Comparison of ENCODE assay signal across 5 cellular contexts in genomic region chr5:69220371-69220770, GRCh38. TPM values are rescaled to one million over a fixed set of nuclear protein-coding genes. Genes with fewer than 3 reads are reported as not detected.
DNase-seq lines count a peak whose midpoint lies in the region; ATAC-seq, FAIRE-seq and TF ChIP-seq lines count a peak whose summit lies in the region.
"Not testable (repeated sequence)": the region's sequence is repeated elsewhere in the genome, so short reads cannot be mapped to it uniquely, and the experiment has no call there.

No MANE protein-coding gene starts in this region.

- intact Hi-C loops in K562 (cut with micrococcal nuclease); left ventricle myocardium inferior (cut with micrococcal nuclease); posterior vena cava (cut with DNase I): not testable (repeated sequence)

- TF ChIP-seq POLR2A in K562 (conservative IDR thresholded peaks at IDR 0.05), result not testable (repeated sequence)

- WGBS in K562 (ENCODE audit: insufficient coverage, low coverage, missing lambda C conversion rate), result 84% methylated on average over 12 of the region's 18 CpGs
- WGBS in lung, 2 donors, result 92 to 95% methylated on average over 18 of the region's 18 CpGs

- POLR2A ChIA-PET in WTC11 (lab: Charles Lee); K562 (lab: Yijun Ruan, JAX): not testable (repeated sequence)

- H3K36me3 Mint-ChIP-seq in WTC11, result peaks cover 33% of the 10 kb centered on the region

- FAIRE-seq in K562 (lab: Jason Lieb, UNC), result not testable (repeated sequence)

- H3K4me1 Mint-ChIP-seq in WTC11, result not testable (repeated sequence)

- H3K27ac ChIP-seq in K562 (ENCODE audit: extremely low read depth, low read depth, low read length); lung (ENCODE audit: low read depth in 1 of 2, low read length in 1 of 2): not testable (repeated sequence)
- H3K27ac ChIP-seq in left ventricle myocardium inferior (replicated peaks), result peak overlapping the region; percentile 99

- H3K9me3 ChIP-seq in K562 (replicated peaks; ENCODE audit: control insufficient read depth, insufficient read depth, low read depth, low read length); left ventricle myocardium inferior (replicated peaks); lung (ENCODE audit: control insufficient read depth in 2 of 2, insufficient read depth in 1 of 2, low read length in 1 of 2): not testable (repeated sequence)

- H3K79me2 ChIP-seq in K562 (ENCODE audit: control insufficient read depth, insufficient read depth, low read length), result peaks cover 58% of the 10 kb centered on the region

- not testable (repeated sequence) for H3K27me3 Mint-ChIP-seq in WTC11 (ENCODE audit: low read depth)

- in situ Hi-C loops in K562 (cut with MboI), result not testable (repeated sequence)

- peaks cover 13% of the 10 kb centered on the region for H3K9me3 Mint-ChIP-seq in WTC11

- not testable (repeated sequence) for TF ChIP-seq EP300 in K562 (IDR thresholded peaks at IDR 0.05; ENCODE audit: low read length)

- peaks cover 4 to 13% of the 10 kb centered on the region in 2 experiments; a peak in 4 of 5 replicates for H3K4me1 ChIP-seq in K562 (replicated peaks in 1 of 2; ENCODE audit: control insufficient read depth in 2 of 2, insufficient read depth in 2 of 2, low read length in 2 of 2)
- H3K4me1 ChIP-seq in left ventricle myocardium inferior, result peaks cover 39% of the 10 kb centered on the region
- H3K4me1 ChIP-seq in lung (ENCODE audit: control insufficient read depth in 2 of 2, insufficient read depth in 2 of 2, low read length in 2 of 2), result peaks cover 0 to 13% of the 10 kb centered on the region in 2 donors

- TF ChIP-seq RAD21 in K562 (CRISPR knock-in tag; conservative IDR thresholded peaks at IDR 0.05 in 1 of 2, IDR thresholded peaks at IDR 0.05 in 1 of 2), result not testable (repeated sequence)

- BruUV-seq in K562 (replicated peaks; lab: Mats Ljungman, UMichigan), result not testable (repeated sequence)

- not testable (repeated sequence) for H4K20me1 ChIP-seq in K562 (replicated peaks; ENCODE audit: control insufficient read depth, insufficient read depth, low read length)

- not testable (repeated sequence) for H3K4me3 ChIP-seq in K562, left ventricle myocardium inferior, lung

- CTCF ChIA-PET in WTC11 (lab: Charles Lee); K562 (lab: Yijun Ruan, JAX; ENCODE audit: low intra/inter-chr PET ratio): not testable (repeated sequence)

- not testable (repeated sequence) for H3K4me3 Mint-ChIP-seq in WTC11

- not testable (repeated sequence) for H3K9me1 ChIP-seq in K562 (ENCODE audit: control insufficient read depth, insufficient read depth, low read length)

- not testable (repeated sequence) for H3K27me3 ChIP-seq in K562 (ENCODE audit: control insufficient read depth in 2 of 2, insufficient read depth in 2 of 2, low read length in 2 of 2); left ventricle myocardium inferior (ENCODE audit: low read depth); lung (ENCODE audit: control insufficient read depth, insufficient read depth)

- DNase-seq in WTC11 (ENCODE audit: low spot score); K562 (ENCODE audit: extremely low read depth in 1 of 4, low spot score in 3 of 4); left ventricle myocardium inferior: not testable (repeated sequence)
- DNase-seq in lung (ENCODE audit: low spot score) (peak; percentile 11), posterior vena cava (ENCODE audit: low spot score) (peak; percentile 42)

- H3K27ac Mint-ChIP-seq in WTC11, result not testable (repeated sequence)

- TF ChIP-seq CTCF in WTC11 (IDR thresholded peaks at IDR 0.05); K562 (IDR thresholded peaks at IDR 0.05 in 2 of 3, conservative IDR thresholded peaks at IDR 0.05 in 1 of 3; ENCODE audit: insufficient read depth in 2 of 3, low read depth in 1 of 3, low read length in 3 of 3); left ventricle myocardium inferior (IDR thresholded peaks at IDR 0.05; ENCODE audit: borderline replicate concordance); lung (IDR thresholded peaks at IDR 0.05; ENCODE audit: control extremely low read depth, extremely low read depth): not testable (repeated sequence)

- not testable (repeated sequence) for H2AFZ ChIP-seq in K562 (ENCODE audit: low read depth, low read length)

- H3K36me3 ChIP-seq in K562 (ENCODE audit: control insufficient read depth, insufficient read depth, low read length) (peaks cover 25% of the 10 kb centered on the region; the same call in 1 of the 3 replicates), left ventricle myocardium inferior (peaks cover 11% of the 10 kb centered on the region)
- H3K36me3 ChIP-seq in lung (ENCODE audit: control insufficient read depth in 2 of 2, insufficient read depth in 2 of 2, low read length in 2 of 2), result not testable (repeated sequence)

- ATAC-seq in WTC11; K562; lung (ENCODE audit: insufficient read depth, low FRiP score): not testable (repeated sequence)

- H3K4me2 ChIP-seq in K562 (ENCODE audit: insufficient read depth, low read length), result not testable (repeated sequence)

- not testable (repeated sequence) for H3K9ac ChIP-seq in K562 (ENCODE audit: insufficient read depth in 1 of 2, low read depth in 2 of 2, low read length in 2 of 2)

RNA-seq across cellular contexts. Expression of gene CDK7, which starts 14.3 kb away (rescaled TPM):
- total RNA-seq in WTC11 (2021) (50.4 to 62.7 TPM (median 51.7 TPM) in 3 replicates), K562 (2014; rRNA removed) (44.0 and 55.9 TPM in 2 replicates), K562 (2014; rRNA removed; fragmentation: Illumina TruSeq; extraction: Trizol) (68.8 and 75.3 TPM in 2 replicates), K562 (2015; rRNA removed; fragmentation: Illumina TruSeq; extraction: Trizol) (64.8 and 65.3 TPM in 2 replicates), K562 (2021) (41.2 and 41.7 TPM in 2 replicates), left ventricle myocardium inferior (10.5 TPM), lung (10 to 100 TPM; 21.9 to 53.2 TPM), posterior vena cava (10 to 100 TPM; 14.6 to 19.5 TPM)
- 174 and 234 TPM in 2 replicates for total RNA-seq in K562 (2011; cell fraction: chromatin; rRNA removed; ENCODE audit: low replicate concordance)
- total RNA-seq in K562 (2011; cell fraction: nucleolus; rRNA removed), result 274 and 307 TPM in 2 replicates
- total RNA-seq in K562 (2011; cell fraction: nucleoplasm; rRNA removed), result 170 and 191 TPM in 2 replicates
- polyA plus RNA-seq in K562 (2011; rRNA removed) (55.5 and 68.3 TPM in 2 replicates), K562 (2014; fragmentation: Illumina TruSeq; extraction: Trizol) (61.1 and 63.6 TPM in 2 replicates), K562 (2014; fragmentation: Nextera tagmentation; extraction: Ambion mirVana) (100 to 1,000 TPM; 143 TPM), K562 (2014; rRNA removed) (58.3 and 70.8 TPM in 2 replicates), lung (10 to 100 TPM; 22.2 to 37.7 TPM)
- polyA plus RNA-seq in K562 (2011; cell fraction: cytosol; rRNA removed), result 16.5 and 37.0 TPM in 2 replicates
- polyA plus RNA-seq in K562 (2011; cell fraction: nucleus; rRNA removed), result 76.0 and 84.4 TPM in 2 replicates
- polyA plus RNA-seq in K562 (2012), result 40.3 and 77.9 TPM in 2 replicates
- polyA minus RNA-seq in K562 (2011; rRNA and poly(A)+ RNA removed), result 53.8 and 54.2 TPM in 2 replicates
- 36.6 and 57.6 TPM in 2 replicates for polyA minus RNA-seq in K562 (2011; cell fraction: cytosol; rRNA and poly(A)+ RNA removed)
- 106 and 133 TPM in 2 replicates for polyA minus RNA-seq in K562 (2011; cell fraction: nucleus; rRNA and poly(A)+ RNA removed)

RNA-seq across cellular contexts. Expression of gene CENPH, which starts 31.0 kb away (rescaled TPM):
- 79.0 to 87.4 TPM (median 86.4 TPM) in 3 replicates for total RNA-seq in WTC11 (2021)
- total RNA-seq in K562 (2011; cell fraction: chromatin; rRNA removed; ENCODE audit: low replicate concordance), result 15.7 and 27.1 TPM in 2 replicates
- total RNA-seq in K562 (2011; cell fraction: nucleolus; rRNA removed), result 11.6 and 13.7 TPM in 2 replicates
- total RNA-seq in K562 (2011; cell fraction: nucleoplasm; rRNA removed), result 19.9 and 24.4 TPM in 2 replicates
- total RNA-seq in K562 (2014; rRNA removed), result 77.2 and 111 TPM in 2 replicates
- 95.5 and 120 TPM in 2 replicates for total RNA-seq in K562 (2014; rRNA removed; fragmentation: Illumina TruSeq; extraction: Trizol)
- 66.9 and 71.6 TPM in 2 replicates for total RNA-seq in K562 (2015; rRNA removed; fragmentation: Illumina TruSeq; extraction: Trizol)
- 72.1 and 73.0 TPM in 2 replicates for total RNA-seq in K562 (2021)
- polyA plus RNA-seq in K562 (2011; rRNA removed), result 61.6 and 75.3 TPM in 2 replicates
- 34.2 and 69.1 TPM in 2 replicates for polyA plus RNA-seq in K562 (2011; cell fraction: cytosol; rRNA removed)
- 8.4 and 11.6 TPM in 2 replicates for polyA plus RNA-seq in K562 (2011; cell fraction: nucleus; rRNA removed)
- 49.7 and 114 TPM in 2 replicates for polyA plus RNA-seq in K562 (2012)
- polyA plus RNA-seq in K562 (2014; fragmentation: Illumina TruSeq; extraction: Trizol), result 68.0 and 74.9 TPM in 2 replicates
- polyA plus RNA-seq in K562 (2014; fragmentation: Nextera tagmentation; extraction: Ambion mirVana), result 10 to 100 TPM; 10.5 to 18.2 TPM
- polyA plus RNA-seq in K562 (2014; rRNA removed), result 103 and 124 TPM in 2 replicates
- polyA minus RNA-seq in K562 (2011; rRNA and poly(A)+ RNA removed), result 16.9 and 25.9 TPM in 2 replicates
- 20.0 and 26.2 TPM in 2 replicates for polyA minus RNA-seq in K562 (2011; cell fraction: cytosol; rRNA and poly(A)+ RNA removed)
- 8.3 and 16.7 TPM in 2 replicates for polyA minus RNA-seq in K562 (2011; cell fraction: nucleus; rRNA and poly(A)+ RNA removed)
- 3.1 TPM for total RNA-seq in left ventricle myocardium inferior
- total RNA-seq in lung, result 1 to 10 TPM; 4.2 to 5.8 TPM
- polyA plus RNA-seq in lung, result 1 to 10 TPM; 3.3 to 4.9 TPM
- 1 to 10 TPM; 1.9 to 3.0 TPM for total RNA-seq in posterior vena cava

RNA-seq across cellular contexts. Expression of gene CCNB1, which starts 53.4 kb away (rescaled TPM):
- total RNA-seq in WTC11 (2021), result 277 to 312 TPM (median 282 TPM) in 3 replicates
- total RNA-seq in K562 (2011; cell fraction: chromatin; rRNA removed; ENCODE audit: low replicate concordance), result 73.7 and 121 TPM in 2 replicates
- total RNA-seq in K562 (2011; cell fraction: nucleolus; rRNA removed), result 60.7 and 76.7 TPM in 2 replicates
- 83.0 and 89.8 TPM in 2 replicates for total RNA-seq in K562 (2011; cell fraction: nucleoplasm; rRNA removed)
- 165 and 208 TPM in 2 replicates for total RNA-seq in K562 (2014; rRNA removed)
- 271 and 288 TPM in 2 replicates for total RNA-seq in K562 (2014; rRNA removed; fragmentation: Illumina TruSeq; extraction: Trizol)
- 267 and 270 TPM in 2 replicates for total RNA-seq in K562 (2015; rRNA removed; fragmentation: Illumina TruSeq; extraction: Trizol)
- total RNA-seq in K562 (2021), result 256 and 260 TPM in 2 replicates
- polyA plus RNA-seq in K562 (2011; rRNA removed), result 306 and 361 TPM in 2 replicates
- polyA plus RNA-seq in K562 (2011; cell fraction: cytosol; rRNA removed), result 87.6 and 130 TPM in 2 replicates
- polyA plus RNA-seq in K562 (2011; cell fraction: nucleus; rRNA removed), result 127 and 167 TPM in 2 replicates
- polyA plus RNA-seq in K562 (2012), result 165 and 326 TPM in 2 replicates
- polyA plus RNA-seq in K562 (2014; fragmentation: Illumina TruSeq; extraction: Trizol), result 277 and 295 TPM in 2 replicates
- 100 to 1,000 TPM; 469 to 679 TPM for polyA plus RNA-seq in K562 (2014; fragmentation: Nextera tagmentation; extraction: Ambion mirVana)
- polyA plus RNA-seq in K562 (2014; rRNA removed), result 231 and 236 TPM in 2 replicates
- 176 and 227 TPM in 2 replicates for polyA minus RNA-seq in K562 (2011; rRNA and poly(A)+ RNA removed)
- polyA minus RNA-seq in K562 (2011; cell fraction: cytosol; rRNA and poly(A)+ RNA removed), result 95.8 and 118 TPM in 2 replicates
- 32.0 and 58.3 TPM in 2 replicates for polyA minus RNA-seq in K562 (2011; cell fraction: nucleus; rRNA and poly(A)+ RNA removed)
- total RNA-seq in left ventricle myocardium inferior, result 3.5 TPM
- 10 to 100 TPM in 1 of 2 donors, 1 to 10 TPM in 1; 4.4 to 14.4 TPM for total RNA-seq in lung
- polyA plus RNA-seq in lung, result 1 to 10 TPM; 4.7 to 6.6 TPM
- total RNA-seq in posterior vena cava, result 1 to 10 TPM; 2.4 to 2.7 TPM
